25 cellular contexts compared by ENCODE assay signal in the genomic region with DNA sequence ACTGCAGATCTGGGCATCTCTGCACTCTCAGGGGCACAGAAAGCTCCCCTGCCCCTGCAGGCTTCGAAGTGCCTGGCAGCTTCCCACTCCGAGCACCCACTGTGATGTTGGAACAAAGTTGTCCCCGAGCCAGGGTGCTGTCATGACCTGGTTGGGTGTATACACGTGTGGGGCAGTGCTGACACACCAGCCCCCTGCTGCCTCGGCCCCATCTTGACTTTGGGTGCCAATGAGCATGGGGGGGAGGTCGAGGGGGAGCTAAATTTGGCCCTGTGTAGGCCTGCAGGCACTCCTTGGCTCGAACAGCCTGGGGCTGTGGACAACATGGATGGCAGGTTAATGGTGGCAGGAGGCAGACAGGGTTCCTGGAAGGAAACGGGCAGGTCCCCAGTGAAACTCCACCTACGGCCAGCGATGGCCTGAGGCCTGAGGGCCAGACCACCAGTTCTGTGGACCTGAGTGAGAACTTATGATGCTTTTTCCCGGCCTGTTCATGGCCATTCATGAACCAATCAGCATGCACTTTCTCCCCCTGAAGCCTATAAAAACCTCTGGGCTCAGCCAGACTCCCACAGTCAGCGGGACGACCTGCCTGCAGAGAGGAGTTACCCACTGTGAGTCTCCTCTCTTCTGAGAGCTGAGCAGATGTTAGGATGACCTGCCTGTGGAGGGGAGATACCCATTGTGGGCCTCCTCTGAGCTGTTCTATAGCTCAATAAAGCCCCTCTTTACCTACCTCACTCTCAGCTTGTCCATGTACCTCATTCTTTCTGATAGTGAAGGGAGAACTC.
"Had no signal": no experiment of that assay in that cellular context is flagged by ENCODE, and none has a peak within 500 bp of the region (broad histone marks: within the 10 kb centered on the region; RNA-seq: fewer than 3 reads in every experiment).

No MANE protein-coding gene starts in this region.

- ATAC-seq: gastroesophageal sphincter, left cardiac atrium, pancreas, sciatic nerve had no signal

- DNase-seq: esophagus squamous epithelium; foreskin fibroblast; glutamatergic neuron; left cardiac atrium; left ventricle myocardium inferior; mesenchymal stem cell; midbrain; occipital lobe; stimulated activated CD4-positive, alpha-beta T cell treated with anti-CD3 and anti-CD28 coated beads, Interleukin-2, amount 100 ng/mL, for 24 hours; stimulated activated CD4-positive, alpha-beta T cell treated with anti-CD3 and anti-CD28 coated beads, Interleukin-4, amount 100 ng/mL, for 4 hours; stimulated activated naive CD4-positive, alpha-beta T cell; stomach; substantia nigra; transverse colon had no signal

- H3K36me3 ChIP-seq: esophagus squamous epithelium, gastroesophageal sphincter, left ventricle myocardium inferior, neural progenitor cell, pancreas, prostate gland, stomach, thoracic aorta, transverse colon had no signal

- H3K36me3 Mint-ChIP-seq: neural progenitor cell had no signal

- H3K9ac ChIP-seq: neural progenitor cell had no signal

- H3K27ac ChIP-seq: esophagus squamous epithelium, gastroesophageal sphincter, left ventricle myocardium inferior, neural progenitor cell, pancreas, prostate gland, stomach, thoracic aorta, transverse colon had no signal

- H3K4me1 ChIP-seq: esophagus squamous epithelium, gastroesophageal sphincter, left ventricle myocardium inferior, neural progenitor cell, pancreas, prostate gland, stomach, transverse colon had no signal

- H3K4me3 ChIP-seq: esophagus squamous epithelium, gastroesophageal sphincter, left ventricle myocardium inferior, lung, neural progenitor cell, pancreas, prostate gland, stomach, thoracic aorta, transverse colon had no signal

- H3K9me3 Mint-ChIP-seq: neural progenitor cell had no signal

- H3K27me3 Mint-ChIP-seq: dendritic cell treated with granulocyte-macrophage colony-stimulating factor and Interleukin-4, amounts not matched to agents 40 ng/mL and 50 ng/mL, for 4 days; natural killer cell treated with Interleukin-12 subunit alpha and Interleukin-12 subunit beta and Interleukin-15 and Interleukin-18, amount 100 ng/mL, for 72 hours had no signal

- H3K9me3 ChIP-seq: esophagus squamous epithelium, gastroesophageal sphincter, left ventricle myocardium inferior, pancreas, prostate gland, thoracic aorta, transverse colon had no signal

- FAIRE-seq: colon, keratinocyte, pancreas had no signal

- H3K27me3 ChIP-seq: gastroesophageal sphincter, neural progenitor cell, pancreas, stomach, transverse colon had no signal

- H3K4me3 Mint-ChIP-seq: dendritic cell treated with granulocyte-macrophage colony-stimulating factor and Interleukin-4, amounts not matched to agents 40 ng/mL and 50 ng/mL, for 4 days; natural killer cell treated with Interleukin-12 subunit alpha and Interleukin-12 subunit beta and Interleukin-15 and Interleukin-18, amount 100 ng/mL, for 72 hours; neural progenitor cell had no signal

- H3K27ac Mint-ChIP-seq: dendritic cell treated with granulocyte-macrophage colony-stimulating factor and Interleukin-4, amounts not matched to agents 40 ng/mL and 50 ng/mL, for 4 days; natural killer cell treated with Interleukin-12 subunit alpha and Interleukin-12 subunit beta and Interleukin-15 and Interleukin-18, amount 100 ng/mL, for 72 hours; neural progenitor cell had no signal
